Comparison of ENCODE assay signal across 25 cellular contexts in the genomic region with DNA sequence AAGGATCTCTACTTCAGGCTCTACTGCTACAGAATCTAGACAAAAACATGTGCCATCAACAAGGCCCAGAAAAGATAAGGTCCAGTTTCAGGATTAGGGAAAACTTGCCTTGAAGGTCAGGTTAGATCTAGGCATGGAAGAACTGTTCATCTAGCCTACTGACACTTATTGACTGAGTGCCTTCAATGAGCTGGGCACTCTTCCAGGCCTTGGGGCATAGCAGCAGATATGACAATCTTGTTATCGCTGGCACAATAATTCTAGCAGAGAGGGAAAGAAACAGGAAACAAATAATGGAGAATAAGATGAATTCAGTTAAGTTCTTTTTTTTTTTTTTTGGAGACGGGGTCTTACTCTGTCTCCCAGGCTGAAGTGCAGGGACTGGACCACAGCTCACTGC.
"Had no signal": no experiment of that assay in that cellular context is flagged by ENCODE, and none has a peak within 500 bp of the region (broad histone marks: within the 10 kb centered on the region; RNA-seq: fewer than 3 reads in every experiment).

No MANE protein-coding gene starts in this region.

- DNase-seq: cerebellar nuclear complex; cortex of kidney; effector memory CD8-positive, alpha-beta T cell; gastrocnemius medialis; heart left ventricle; kidney; mesenchymal stem cell; naive thymus-derived CD4-positive, alpha-beta T cell; occipital lobe; stimulated activated CD4-positive, alpha-beta T cell treated with anti-CD3 and anti-CD28 coated beads, Interleukin-2, amount 100 ng/mL, for 24 hours; stimulated activated CD4-positive, alpha-beta T cell treated with anti-CD3 and anti-CD28 coated beads, Interleukin-4, amount 100 ng/mL, for 24 hours; stimulated activated naive CD4-positive, alpha-beta T cell treated with Interleukin-2 at 50 U/mL for 16 hours; substantia nigra; uterus had no signal

- H3K4me3 ChIP-seq: gastrocnemius medialis, heart left ventricle, hepatocyte, mucosa of descending colon, thoracic aorta, tibial nerve, upper lobe of left lung, uterus had no signal

- H3K9ac ChIP-seq: parathyroid adenoma had no signal

- H3K36me3 Mint-ChIP-seq: mesothelial cell of epicardium; naive thymus-derived CD4-positive, alpha-beta T cell; stimulated activated effector memory CD8-positive, alpha-beta T cell treated with anti-CD3 and anti-CD28 coated beads, Interleukin-12 subunit alpha, Interleukin-12 subunit beta, amount 100 ng/mL, for 72 hours had no signal

- H2AFZ ChIP-seq: hepatocyte, parathyroid adenoma had no signal

- H3K27ac Mint-ChIP-seq: effector memory CD8-positive, alpha-beta T cell; mesothelial cell of epicardium; naive thymus-derived CD4-positive, alpha-beta T cell; progenitor cell of endocrine pancreas; stimulated activated effector memory CD8-positive, alpha-beta T cell treated with anti-CD3 and anti-CD28 coated beads, Interleukin-12 subunit alpha, Interleukin-12 subunit beta, amount 100 ng/mL, for 72 hours had no signal

- H3K4me1 Mint-ChIP-seq: mesothelial cell of epicardium; naive thymus-derived CD4-positive, alpha-beta T cell; stimulated activated effector memory CD8-positive, alpha-beta T cell treated with anti-CD3 and anti-CD28 coated beads, Interleukin-12 subunit alpha, Interleukin-12 subunit beta, amount 100 ng/mL, for 72 hours had no signal

- H3K4me3 Mint-ChIP-seq: effector memory CD8-positive, alpha-beta T cell; mesothelial cell of epicardium; naive thymus-derived CD4-positive, alpha-beta T cell; stimulated activated effector memory CD8-positive, alpha-beta T cell treated with anti-CD3 and anti-CD28 coated beads, Interleukin-12 subunit alpha, Interleukin-12 subunit beta, amount 100 ng/mL, for 72 hours had no signal

- H3K36me3 ChIP-seq: gastrocnemius medialis, heart left ventricle, thoracic aorta, tibial nerve, upper lobe of left lung, uterus had no signal

- H3K4me1 ChIP-seq: gastrocnemius medialis, parathyroid adenoma, tibial nerve, uterus had no signal

- ATAC-seq: effector memory CD8-positive, alpha-beta T cell; gastrocnemius medialis; heart left ventricle; left lobe of liver; mucosa of descending colon; naive thymus-derived CD4-positive, alpha-beta T cell; stimulated activated effector memory CD8-positive, alpha-beta T cell treated with anti-CD3 and anti-CD28 coated beads, Interleukin-12 subunit alpha, Interleukin-12 subunit beta, amount 100 ng/mL, for 72 hours had no signal

- H3K27ac ChIP-seq: gastrocnemius medialis, heart left ventricle, hepatocyte, parathyroid adenoma, thoracic aorta, tibial nerve, upper lobe of left lung, uterus had no signal

- H3K27me3 ChIP-seq: gastrocnemius medialis, tibial nerve, upper lobe of left lung, uterus had no signal

- H3K79me2 ChIP-seq: hepatocyte, parathyroid adenoma had no signal

- FAIRE-seq: endometrium, kidney had no signal

- H3K4me2 ChIP-seq: hepatocyte had no signal

- H3K9me3 Mint-ChIP-seq: effector memory CD8-positive, alpha-beta T cell; mesothelial cell of epicardium; naive thymus-derived CD4-positive, alpha-beta T cell; stimulated activated effector memory CD8-positive, alpha-beta T cell treated with anti-CD3 and anti-CD28 coated beads, Interleukin-12 subunit alpha, Interleukin-12 subunit beta, amount 100 ng/mL, for 72 hours had no signal

- H3K9me3 ChIP-seq: gastrocnemius medialis, heart left ventricle, mucosa of descending colon, thoracic aorta, tibial nerve, upper lobe of left lung, uterus had no signal
